ENCODE assay signal across 24 cellular contexts in the genomic region with DNA sequence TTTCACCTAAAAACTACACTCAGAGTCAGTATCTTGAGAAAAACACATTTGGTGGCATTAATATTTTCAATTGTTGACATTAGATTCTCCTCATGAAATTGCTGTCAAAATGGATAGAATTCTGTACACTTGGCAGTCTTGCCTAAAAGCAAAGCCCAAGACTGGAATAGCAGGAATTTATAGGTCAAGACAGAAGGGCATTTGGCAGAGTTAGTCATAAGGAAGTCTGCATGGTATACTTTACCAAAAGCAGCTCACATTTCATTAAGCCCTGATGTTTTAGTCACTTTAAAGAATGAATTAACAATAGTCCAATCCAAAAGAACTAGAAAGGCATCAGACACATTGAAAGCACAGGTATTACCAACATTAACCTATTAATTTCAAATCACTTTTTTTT. TPM values are rescaled to one million over a fixed set of nuclear protein-coding genes. Genes with fewer than 3 reads are reported as not detected.
DNase-seq lines count a peak whose midpoint lies in the region; ATAC-seq, FAIRE-seq and TF ChIP-seq lines count a peak whose summit lies in the region.
"Had no signal": no experiment of that assay in that cellular context is flagged by ENCODE, and none has a peak within 500 bp of the region (broad histone marks: within the 10 kb centered on the region; RNA-seq: fewer than 3 reads in every experiment).

No MANE protein-coding gene starts in this region.

- no peak for FAIRE-seq in bronchial epithelial cell (lab: Jason Lieb, UNC)
- FAIRE-seq: A204.1, islet of Langerhans had no signal

- H3K4me3 ChIP-seq in bronchial epithelial cell (ENCODE audit: low read depth, low read length) = no peak overlapping the region
- H3K4me3 ChIP-seq: heart right ventricle, stomach had no signal

- TF ChIP-seq EP300 in Ishikawa (IDR thresholded peaks at IDR 0.05; ENCODE audit: borderline replicate concordance) = no peak

- ATAC-seq in left colon (no peak), GM19324 (IDR thresholded peaks at IDR 0.05; ENCODE audit: low FRiP score, unreplicated experiment) (no peak)
- ATAC-seq: activated CD8-positive, alpha-beta memory T cell treated with anti-CD3 and anti-CD28 coated beads, Interleukin-2, amount 10 ng/mL, durations not matched to agents 7 days and 5 days; heart right ventricle; Panc1; right cardiac atrium; SK-N-SH treated with all-trans-retinoic acid at 6 μM for 48 hours had no signal

- DNase-seq in AG08396 (ENCODE audit: low spot score) (peak; percentile 24), bronchial epithelial cell (ENCODE audit: low read depth) (peak; percentile 69), kidney tubule cell (ENCODE audit: low spot score) (peak; percentile 44), left colon (no peak), NCI-H82 treated with DMSO at 0.1 percent for 48 hours (lab: John Stamatoyannopoulos, UW; ENCODE audit: unreplicated experiment) (no peak)
- no peak for DNase-seq in activated CD8-positive, alpha-beta memory T cell treated with anti-CD3 and anti-CD28 coated beads, Interleukin-2, amount 50 U/mL, for 48 hours
- DNase-seq: activated CD8-positive, alpha-beta memory T cell treated with anti-CD3 and anti-CD28 coated beads, Interleukin-2, amount 10 ng/mL, durations not matched to agents 7 days and 5 days; activated effector memory CD4-positive, alpha-beta T cell treated with Interleukin-2 at 50 U/mL for 16 hours; amygdala; C1 segment of cervical spinal cord; dermis blood vessel endothelial cell; DMS79; erythroblast; heart right ventricle; NCI-H524 treated with DMSO at 0.1 percent for 48 hours; right cardiac atrium; stomach; T1000 had no signal

- no peaks in the 10 kb centered on the region for H3K36me3 ChIP-seq in bronchial epithelial cell (ENCODE audit: control insufficient read depth, insufficient read depth, low read length)
- H3K36me3 ChIP-seq: heart right ventricle, stomach had no signal

- intact Hi-C loops in left colon (cut with DNase I, micrococcal nuclease) = no loop called here

- no peak for TF ChIP-seq RAD21 in Ishikawa (IDR thresholded peaks at IDR 0.05; ENCODE audit: low read depth)

- TF ChIP-seq CTCF in bronchial epithelial cell (IDR thresholded peaks at IDR 0.05; ENCODE audit: insufficient read depth, low read length, severe bottlenecking) = no peak

- H3K27me3 ChIP-seq in bronchial epithelial cell (ENCODE audit: control insufficient read depth, insufficient read depth, low read length) = no peaks in the 10 kb centered on the region
- H3K27me3 ChIP-seq: stomach had no signal

TF ChIP-seq in Ishikawa, 13 proteins besides CTCF, POLR2A, EP300 and RAD21:
- TF ChIP-seq TAF1 (IDR thresholded peaks at IDR 0.05; ENCODE audit: low read depth) = no peak
- TF ChIP-seq NFIC (IDR thresholded peaks at IDR 0.05) = peak; percentile 11; the same call in 1 of the 2 replicates

RNA-seq across cellular contexts. Expression of gene CCDC160, which starts 7.1 kb away (rescaled TPM):
- total RNA-seq in bronchial epithelial cell = not detected in 2 replicates
- not detected for total RNA-seq in left colon
- total RNA-seq: activated CD8-positive, alpha-beta memory T cell treated with anti-CD3 and anti-CD28 coated beads, Interleukin-2, amount 10 ng/mL, durations not matched to agents 7 days and 5 days; dermis blood vessel endothelial cell; heart right ventricle; right cardiac atrium had no signal

Comparison
In these comparisons a context has a peak if more than half of its experiments do, and no peak if none do; other contexts are left out.
1. DNase-seq: peak in AG08396 (single experiment), bronchial epithelial cell (single experiment) and kidney tubule cell (single experiment); none in left colon (0 of 2), activated CD8-positive, alpha-beta memory T cell treated with anti-CD3 and anti-CD28 coated beads, Interleukin-2, amount 50 U/mL, for 48 hours (single experiment) and NCI-H82 treated with DMSO at 0.1 percent for 48 hours (single experiment).